Comparison of ENCODE assay signal across 1 cellular context in genomic region chr6:26041946-26042345, GRCh38.
TF ChIP-seq lines count a peak whose summit lies in the region.

No MANE protein-coding gene starts in this region.

TF ChIP-seq in WTC11, 78 proteins besides CTCF, POLR2A, EP300 and RAD21 (continued from another document):
- no peak for TF ChIP-seq IRF1 (CRISPR knock-in tag; IDR thresholded peaks at IDR 0.05)
- TF ChIP-seq MLX (CRISPR knock-in tag; IDR thresholded peaks at IDR 0.05): no peak
- TF ChIP-seq ZMAT4 (CRISPR knock-in tag; IDR thresholded peaks at IDR 0.05): no peak
- TF ChIP-seq ZNF263 (CRISPR knock-in tag; IDR thresholded peaks at IDR 0.05; ENCODE audit: low read depth): no peak
- TF ChIP-seq PRDM15 (CRISPR knock-in tag; IDR thresholded peaks at IDR 0.05): no peak
- peak; percentile 86; the same call in 1 of the 2 replicates for TF ChIP-seq ZSCAN18 (CRISPR knock-in tag; IDR thresholded peaks at IDR 0.05)
- TF ChIP-seq SP1 (CRISPR knock-in tag; conservative IDR thresholded peaks at IDR 0.05): no peak
- TF ChIP-seq RORB (CRISPR knock-in tag; IDR thresholded peaks at IDR 0.05): no peak
- no peak for TF ChIP-seq ZNF423 (CRISPR knock-in tag; IDR thresholded peaks at IDR 0.05)
- no peak for TF ChIP-seq ZNF671 (CRISPR knock-in tag; IDR thresholded peaks at IDR 0.05)
